21 cellular contexts compared by ENCODE assay signal in the genomic region with DNA sequence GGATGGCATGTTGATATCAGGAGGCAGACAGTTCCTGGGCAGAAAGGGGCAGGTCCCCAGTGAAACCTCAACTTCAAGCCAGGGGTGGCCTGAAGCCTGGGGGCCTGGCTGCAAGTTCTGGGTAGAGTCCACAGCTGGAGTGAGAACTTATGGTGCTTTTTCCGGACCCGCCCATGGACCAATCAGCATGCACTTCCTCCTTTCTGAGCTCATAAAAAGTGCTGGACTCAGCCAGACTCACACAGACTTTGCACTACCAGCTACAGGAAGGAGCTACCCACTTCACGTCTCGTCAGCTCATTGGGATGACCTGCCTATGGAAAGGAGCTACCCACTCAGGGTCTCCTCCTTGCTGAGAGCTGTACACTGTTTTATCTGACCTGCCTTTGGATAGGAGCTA.
DNase-seq lines count a peak whose midpoint lies in the region; ATAC-seq lines count a peak whose summit lies in the region.
"Had no signal": no experiment of that assay in that cellular context is flagged by ENCODE, and none has a peak within 500 bp of the region (broad histone marks: within the 10 kb centered on the region; RNA-seq: fewer than 3 reads in every experiment).

No MANE protein-coding gene starts in this region.

- intact Hi-C loops in left colon (cut with DNase I, micrococcal nuclease), result no loop called here

- peak; percentile 19 for DNase-seq in NCI-H510A (lab: John Stamatoyannopoulos, UW)
- DNase-seq in left colon, result peak; percentile 12 to 24
- DNase-seq in NCI-H524 (lab: John Stamatoyannopoulos, UW), result no peak
- no peak for DNase-seq in OCI-M2 (lab: John Stamatoyannopoulos, UW; ENCODE audit: unreplicated experiment)
- no peak for DNase-seq in H4 (ENCODE audit: low spot score)
- DNase-seq: activated CD4-positive, alpha-beta T cell treated with anti-CD3 and anti-CD28 coated beads for 48 hours; activated CD8-positive, alpha-beta memory T cell treated with anti-CD3 and anti-CD28 coated beads for 24 hours; activated effector memory CD4-positive, alpha-beta T cell treated with Interleukin-2 at 50 U/mL for 16 hours; caudate nucleus; dermis blood vessel endothelial cell; DMS79; HCEC 1CT; hippocampal formation; left cardiac atrium; stimulated activated CD4-positive, alpha-beta T cell treated with anti-CD3 and anti-CD28 coated beads, Interleukin-4, amount 100 ng/mL, for 4 hours; stimulated activated naive CD4-positive, alpha-beta T cell had no signal

- ATAC-seq in GM18868 (IDR thresholded peaks at IDR 0.05; ENCODE audit: unreplicated experiment) (peak; percentile 51), HG02798 (IDR thresholded peaks at IDR 0.05; ENCODE audit: poor library complexity, unreplicated experiment) (peak; percentile 71), left colon (peak; percentile 86), GM19463 (IDR thresholded peaks at IDR 0.05; ENCODE audit: unreplicated experiment) (no peak)
- ATAC-seq: gastroesophageal sphincter, left cardiac atrium, sciatic nerve had no signal

Comparison
In these comparisons a context has a peak if more than half of its experiments do, and no peak if none do; other contexts are left out.
1. DNase-seq: peak in NCI-H510A (single experiment) and left colon (2 of 2); none in NCI-H524 (0 of 2), OCI-M2 (single experiment) and H4 (single experiment).